ENCODE assay signal across 8 cellular contexts in genomic region chr7:95246935-95247370, GRCh38.
DNase-seq lines count a peak whose midpoint lies in the region; ATAC-seq and TF ChIP-seq lines count a peak whose summit lies in the region.

No MANE protein-coding gene starts in this region.

- intact Hi-C loops in Right ventricle myocardium superior (cut with DNase I), result no loop called here

- H3K27me3 ChIP-seq in parathyroid adenoma (ENCODE audit: control insufficient read depth, insufficient read depth, low read length), result no peaks in the 10 kb centered on the region

- no peak overlapping the region for H3K4me3 Mint-ChIP-seq in activated CD8-positive, alpha-beta T cell treated with anti-CD3 and anti-CD28 coated beads, Interleukin-2, amount 10 ng/mL, durations not matched to agents 7 days and 5 days

- no peaks in the 10 kb centered on the region for H3K9me3 ChIP-seq in parathyroid adenoma (ENCODE audit: control insufficient read depth, low read length)

- peak; percentile 95 for TF ChIP-seq CTCF in 22Rv1 (IDR thresholded peaks at IDR 0.05)
- peak; percentile 73 for TF ChIP-seq CTCF in parathyroid adenoma (IDR thresholded peaks at IDR 0.05)

- H3K4me1 Mint-ChIP-seq in activated CD8-positive, alpha-beta T cell treated with anti-CD3 and anti-CD28 coated beads, Interleukin-2, amount 10 ng/mL, durations not matched to agents 7 days and 5 days (ENCODE audit: low read depth), result no peaks in the 10 kb centered on the region

- no peaks in the 10 kb centered on the region for H3K4me1 ChIP-seq in parathyroid adenoma

- peak overlapping the region; percentile 1; the same call in 1 of the 2 replicates for H3K27ac ChIP-seq in 22Rv1
- H3K27ac ChIP-seq in parathyroid adenoma, result no peak overlapping the region

- no peaks in the 10 kb centered on the region for H3K36me3 Mint-ChIP-seq in activated CD8-positive, alpha-beta T cell treated with anti-CD3 and anti-CD28 coated beads, Interleukin-2, amount 10 ng/mL, durations not matched to agents 7 days and 5 days (ENCODE audit: low read depth)

- no peak overlapping the region for H3K4me3 ChIP-seq in parathyroid adenoma (ENCODE audit: low read depth, low read length)

- ATAC-seq in HG03175 (IDR thresholded peaks at IDR 0.05; ENCODE audit: unreplicated experiment), result peak; percentile 79
- ATAC-seq in activated CD8-positive, alpha-beta T cell treated with anti-CD3 and anti-CD28 coated beads, Interleukin-2, amount 10 ng/mL, durations not matched to agents 7 days and 5 days, result no peak
- ATAC-seq in Right ventricle myocardium superior (ENCODE audit: poor library complexity), result peak; percentile 91
- ATAC-seq in HG02610 (IDR thresholded peaks at IDR 0.05; ENCODE audit: unreplicated experiment), result no peak

- DNase-seq in GM04504 (ENCODE audit: low read depth) (peak; percentile 39), NCI-H2227 (lab: John Stamatoyannopoulos, UW; ENCODE audit: unreplicated experiment) (peak; percentile 90), Right ventricle myocardium superior (no peak)
- DNase-seq in activated CD8-positive, alpha-beta T cell treated with anti-CD3 and anti-CD28 coated beads, Interleukin-2, amount 10 ng/mL, durations not matched to agents 7 days and 5 days, result peak; percentile 33

- POLR2A ChIA-PET in activated CD8-positive, alpha-beta T cell treated with anti-CD3 and anti-CD28 coated beads, Interleukin-2, amount 10 ng/mL, durations not matched to agents 7 days and 5 days (lab: Charles Lee), result no interaction called here

- H3K79me2 ChIP-seq in parathyroid adenoma, result no peaks in the 10 kb centered on the region

- H3K9ac ChIP-seq in parathyroid adenoma, result no peak overlapping the region

- no peak overlapping the region for H3K27ac Mint-ChIP-seq in activated CD8-positive, alpha-beta T cell treated with anti-CD3 and anti-CD28 coated beads, Interleukin-2, amount 10 ng/mL, durations not matched to agents 7 days and 5 days

- CTCF ChIA-PET in activated CD8-positive, alpha-beta T cell treated with anti-CD3 and anti-CD28 coated beads, Interleukin-2, amount 10 ng/mL, durations not matched to agents 7 days and 5 days (lab: Charles Lee), result interaction anchor here (0.8 to 2.4 kb wide), 7 partner anchors 19 to 798 kb away, joined by 3 to 13 read pairs (median 3); no protein-coding TSS in a partner anchor

- no peak overlapping the region for H2AFZ ChIP-seq in parathyroid adenoma

- no peaks in the 10 kb centered on the region for H3K9me3 Mint-ChIP-seq in activated CD8-positive, alpha-beta T cell treated with anti-CD3 and anti-CD28 coated beads, Interleukin-2, amount 10 ng/mL, durations not matched to agents 7 days and 5 days (ENCODE audit: insufficient read depth)

- peaks cover 6% of the 10 kb centered on the region for H3K27me3 Mint-ChIP-seq in activated CD8-positive, alpha-beta T cell treated with anti-CD3 and anti-CD28 coated beads, Interleukin-2, amount 10 ng/mL, durations not matched to agents 7 days and 5 days (ENCODE audit: low read depth)

- H3K4me2 ChIP-seq in parathyroid adenoma (ENCODE audit: low read length), result no peak overlapping the region

- H3K36me3 ChIP-seq in parathyroid adenoma (ENCODE audit: control insufficient read depth, insufficient read depth, low read length), result no peaks in the 10 kb centered on the region

Comparison
In these comparisons a context has a peak if more than half of its experiments do, and no peak if none do; other contexts are left out.
1. ATAC-seq: peak in HG03175 (single experiment) and Right ventricle myocardium superior (single experiment); none in activated CD8-positive, alpha-beta T cell treated with anti-CD3 and anti-CD28 coated beads, Interleukin-2, amount 10 ng/mL, durations not matched to agents 7 days and 5 days (single experiment) and HG02610 (single experiment).